ENCODE assay signal across 1 cellular context in genomic region chr17:40340880-40341807, GRCh38.
TF ChIP-seq lines count a peak whose summit lies in the region.

No MANE protein-coding gene starts in this region.

TF ChIP-seq in HepG2, 621 proteins besides CTCF, POLR2A, EP300 and RAD21 (continued from another document and continues in another):
- TF ChIP-seq ZNF850 (CRISPR knock-in tag; conservative IDR thresholded peaks at IDR 0.05) (no peak), SMARCC2 (IDR thresholded peaks at IDR 0.05) (no peak), ZBTB1 (CRISPR knock-in tag; IDR thresholded peaks at IDR 0.05; ENCODE audit: borderline replicate concordance) (no peak), JUNB (CRISPR knock-in tag; IDR thresholded peaks at IDR 0.05; ENCODE audit: borderline replicate concordance) (no peak), ZNF530 (CRISPR knock-in tag; IDR thresholded peaks at IDR 0.05; ENCODE audit: low read depth) (no peak), ZNF790 (CRISPR knock-in tag; IDR thresholded peaks at IDR 0.05; ENCODE audit: borderline replicate concordance) (peak; percentile 30; the same call in 1 of the 2 replicates), BATF2 (CRISPR knock-in tag; IDR thresholded peaks at IDR 0.05) (no peak), ZNF607 (CRISPR knock-in tag; IDR thresholded peaks at IDR 0.05; ENCODE audit: borderline replicate concordance) (no peak), TOE1 (CRISPR knock-in tag; IDR thresholded peaks at IDR 0.05) (no peak), NAIF1 (CRISPR knock-in tag; IDR thresholded peaks at IDR 0.05; ENCODE audit: borderline replicate concordance) (no peak), FIP1L1 (IDR thresholded peaks at IDR 0.05; ENCODE audit: borderline replicate concordance, insufficient read depth, low read depth, low read length) (no peak), HIC2 (CRISPR knock-in tag; IDR thresholded peaks at IDR 0.05; ENCODE audit: low read depth) (no peak; the same call in 1 of the 2 replicates), TARDBP (CRISPR knock-in tag; IDR thresholded peaks at IDR 0.05) (peak; percentile 65; the same call in 1 of the 2 replicates), TMF1 (CRISPR knock-in tag; IDR thresholded peaks at IDR 0.05; ENCODE audit: low read depth) (no peak), ZNF124 (CRISPR knock-in tag; IDR thresholded peaks at IDR 0.05) (no peak), SP1 (IDR thresholded peaks at IDR 0.05) (no peak), SP1 (CRISPR knock-in tag; IDR thresholded peaks at IDR 0.05) (peak; percentile 52), ZNF619 (CRISPR knock-in tag; IDR thresholded peaks at IDR 0.05) (no peak), MIXL1 (CRISPR knock-in tag; IDR thresholded peaks at IDR 0.05) (no peak), PAWR (CRISPR knock-in tag; IDR thresholded peaks at IDR 0.05; ENCODE audit: borderline replicate concordance) (no peak), SRF (IDR thresholded peaks at IDR 0.05; ENCODE audit: low read depth, low read length) (no peak), ZNF326 (CRISPR knock-in tag; IDR thresholded peaks at IDR 0.05; ENCODE audit: borderline replicate concordance) (0 out of 2 replicates have a peak, but pooled peaks have one; percentile 31), ZNF879 (CRISPR knock-in tag; IDR thresholded peaks at IDR 0.05) (no peak), BHLHE40 (IDR thresholded peaks at IDR 0.05; ENCODE audit: low read length) (no peak), ZNF296 (CRISPR knock-in tag; conservative IDR thresholded peaks at IDR 0.05) (no peak), ZNF75D (CRISPR knock-in tag; IDR thresholded peaks at IDR 0.05; ENCODE audit: borderline replicate concordance) (no peak), ZNF720 (CRISPR knock-in tag; IDR thresholded peaks at IDR 0.05) (no peak), ZNF20 (CRISPR knock-in tag; IDR thresholded peaks at IDR 0.05) (no peak), ZC3H4 (CRISPR knock-in tag; IDR thresholded peaks at IDR 0.05; ENCODE audit: borderline replicate concordance) (no peak), ZBTB38 (CRISPR knock-in tag; IDR thresholded peaks at IDR 0.05) (peak; percentile 84), NR2F2 (IDR thresholded peaks at IDR 0.05; ENCODE audit: borderline replicate concordance, low read depth) (no peak), ZNF644 (CRISPR knock-in tag; IDR thresholded peaks at IDR 0.05; ENCODE audit: low read depth) (no peak), ASH2L (IDR thresholded peaks at IDR 0.05; ENCODE audit: insufficient read length, low read depth, low read length) (peak; percentile 21), ZMYM4 (CRISPR knock-in tag; IDR thresholded peaks at IDR 0.05) (peak; percentile 65; the same call in 1 of the 2 replicates)
- TF ChIP-seq, protein P1, sequence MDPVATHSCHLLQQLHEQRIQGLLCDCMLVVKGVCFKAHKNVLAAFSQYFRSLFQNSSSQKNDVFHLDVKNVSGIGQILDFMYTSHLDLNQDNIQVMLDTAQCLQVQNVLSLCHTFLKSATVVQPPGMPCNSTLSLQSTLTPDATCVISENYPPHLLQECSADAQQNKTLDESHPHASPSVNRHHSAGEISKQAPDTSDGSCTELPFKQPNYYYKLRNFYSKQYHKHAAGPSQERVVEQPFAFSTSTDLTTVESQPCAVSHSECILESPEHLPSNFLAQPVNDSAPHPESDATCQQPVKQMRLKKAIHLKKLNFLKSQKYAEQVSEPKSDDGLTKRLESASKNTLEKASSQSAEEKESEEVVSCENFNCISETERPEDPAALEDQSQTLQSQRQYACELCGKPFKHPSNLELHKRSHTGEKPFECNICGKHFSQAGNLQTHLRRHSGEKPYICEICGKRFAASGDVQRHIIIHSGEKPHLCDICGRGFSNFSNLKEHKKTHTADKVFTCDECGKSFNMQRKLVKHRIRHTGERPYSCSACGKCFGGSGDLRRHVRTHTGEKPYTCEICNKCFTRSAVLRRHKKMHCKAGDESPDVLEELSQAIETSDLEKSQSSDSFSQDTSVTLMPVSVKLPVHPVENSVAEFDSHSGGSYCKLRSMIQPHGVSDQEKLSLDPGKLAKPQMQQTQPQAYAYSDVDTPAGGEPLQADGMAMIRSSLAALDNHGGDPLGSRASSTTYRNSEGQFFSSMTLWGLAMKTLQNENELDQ (CRISPR knock-in tag; IDR thresholded peaks at IDR 0.05; ENCODE audit: borderline replicate concordance): 0 out of 2 replicates have a peak, but pooled peaks have one; percentile 33
- TF ChIP-seq, protein P2, sequence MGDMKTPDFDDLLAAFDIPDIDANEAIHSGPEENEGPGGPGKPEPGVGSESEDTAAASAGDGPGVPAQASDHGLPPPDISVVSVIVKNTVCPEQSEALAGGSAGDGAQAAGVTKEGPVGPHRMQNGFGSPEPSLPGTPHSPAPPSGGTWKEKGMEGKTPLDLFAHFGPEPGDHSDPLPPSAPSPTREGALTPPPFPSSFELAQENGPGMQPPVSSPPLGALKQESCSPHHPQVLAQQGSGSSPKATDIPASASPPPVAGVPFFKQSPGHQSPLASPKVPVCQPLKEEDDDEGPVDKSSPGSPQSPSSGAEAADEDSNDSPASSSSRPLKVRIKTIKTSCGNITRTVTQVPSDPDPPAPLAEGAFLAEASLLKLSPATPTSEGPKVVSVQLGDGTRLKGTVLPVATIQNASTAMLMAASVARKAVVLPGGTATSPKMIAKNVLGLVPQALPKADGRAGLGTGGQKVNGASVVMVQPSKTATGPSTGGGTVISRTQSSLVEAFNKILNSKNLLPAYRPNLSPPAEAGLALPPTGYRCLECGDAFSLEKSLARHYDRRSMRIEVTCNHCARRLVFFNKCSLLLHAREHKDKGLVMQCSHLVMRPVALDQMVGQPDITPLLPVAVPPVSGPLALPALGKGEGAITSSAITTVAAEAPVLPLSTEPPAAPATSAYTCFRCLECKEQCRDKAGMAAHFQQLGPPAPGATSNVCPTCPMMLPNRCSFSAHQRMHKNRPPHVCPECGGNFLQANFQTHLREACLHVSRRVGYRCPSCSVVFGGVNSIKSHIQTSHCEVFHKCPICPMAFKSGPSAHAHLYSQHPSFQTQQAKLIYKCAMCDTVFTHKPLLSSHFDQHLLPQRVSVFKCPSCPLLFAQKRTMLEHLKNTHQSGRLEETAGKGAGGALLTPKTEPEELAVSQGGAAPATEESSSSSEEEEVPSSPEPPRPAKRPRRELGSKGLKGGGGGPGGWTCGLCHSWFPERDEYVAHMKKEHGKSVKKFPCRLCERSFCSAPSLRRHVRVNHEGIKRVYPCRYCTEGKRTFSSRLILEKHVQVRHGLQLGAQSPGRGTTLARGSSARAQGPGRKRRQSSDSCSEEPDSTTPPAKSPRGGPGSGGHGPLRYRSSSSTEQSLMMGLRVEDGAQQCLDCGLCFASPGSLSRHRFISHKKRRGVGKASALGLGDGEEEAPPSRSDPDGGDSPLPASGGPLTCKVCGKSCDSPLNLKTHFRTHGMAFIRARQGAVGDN (CRISPR knock-in tag; IDR thresholded peaks at IDR 0.05): peak; percentile 90
- TF ChIP-seq, protein P3, sequence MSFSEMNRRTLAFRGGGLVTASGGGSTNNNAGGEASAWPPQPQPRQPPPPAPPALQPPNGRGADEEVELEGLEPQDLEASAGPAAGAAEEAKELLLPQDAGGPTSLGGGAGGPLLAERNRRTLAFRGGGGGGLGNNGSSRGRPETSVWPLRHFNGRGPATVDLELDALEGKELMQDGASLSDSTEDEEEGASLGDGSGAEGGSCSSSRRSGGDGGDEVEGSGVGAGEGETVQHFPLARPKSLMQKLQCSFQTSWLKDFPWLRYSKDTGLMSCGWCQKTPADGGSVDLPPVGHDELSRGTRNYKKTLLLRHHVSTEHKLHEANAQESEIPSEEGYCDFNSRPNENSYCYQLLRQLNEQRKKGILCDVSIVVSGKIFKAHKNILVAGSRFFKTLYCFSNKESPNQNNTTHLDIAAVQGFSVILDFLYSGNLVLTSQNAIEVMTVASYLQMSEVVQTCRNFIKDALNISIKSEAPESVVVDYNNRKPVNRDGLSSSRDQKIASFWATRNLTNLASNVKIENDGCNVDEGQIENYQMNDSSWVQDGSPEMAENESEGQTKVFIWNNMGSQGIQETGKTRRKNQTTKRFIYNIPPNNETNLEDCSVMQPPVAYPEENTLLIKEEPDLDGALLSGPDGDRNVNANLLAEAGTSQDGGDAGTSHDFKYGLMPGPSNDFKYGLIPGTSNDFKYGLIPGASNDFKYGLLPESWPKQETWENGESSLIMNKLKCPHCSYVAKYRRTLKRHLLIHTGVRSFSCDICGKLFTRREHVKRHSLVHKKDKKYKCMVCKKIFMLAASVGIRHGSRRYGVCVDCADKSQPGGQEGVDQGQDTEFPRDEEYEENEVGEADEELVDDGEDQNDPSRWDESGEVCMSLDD (CRISPR knock-in tag; IDR thresholded peaks at IDR 0.05; ENCODE audit: borderline replicate concordance): no peak
- TF ChIP-seq, protein P4, sequence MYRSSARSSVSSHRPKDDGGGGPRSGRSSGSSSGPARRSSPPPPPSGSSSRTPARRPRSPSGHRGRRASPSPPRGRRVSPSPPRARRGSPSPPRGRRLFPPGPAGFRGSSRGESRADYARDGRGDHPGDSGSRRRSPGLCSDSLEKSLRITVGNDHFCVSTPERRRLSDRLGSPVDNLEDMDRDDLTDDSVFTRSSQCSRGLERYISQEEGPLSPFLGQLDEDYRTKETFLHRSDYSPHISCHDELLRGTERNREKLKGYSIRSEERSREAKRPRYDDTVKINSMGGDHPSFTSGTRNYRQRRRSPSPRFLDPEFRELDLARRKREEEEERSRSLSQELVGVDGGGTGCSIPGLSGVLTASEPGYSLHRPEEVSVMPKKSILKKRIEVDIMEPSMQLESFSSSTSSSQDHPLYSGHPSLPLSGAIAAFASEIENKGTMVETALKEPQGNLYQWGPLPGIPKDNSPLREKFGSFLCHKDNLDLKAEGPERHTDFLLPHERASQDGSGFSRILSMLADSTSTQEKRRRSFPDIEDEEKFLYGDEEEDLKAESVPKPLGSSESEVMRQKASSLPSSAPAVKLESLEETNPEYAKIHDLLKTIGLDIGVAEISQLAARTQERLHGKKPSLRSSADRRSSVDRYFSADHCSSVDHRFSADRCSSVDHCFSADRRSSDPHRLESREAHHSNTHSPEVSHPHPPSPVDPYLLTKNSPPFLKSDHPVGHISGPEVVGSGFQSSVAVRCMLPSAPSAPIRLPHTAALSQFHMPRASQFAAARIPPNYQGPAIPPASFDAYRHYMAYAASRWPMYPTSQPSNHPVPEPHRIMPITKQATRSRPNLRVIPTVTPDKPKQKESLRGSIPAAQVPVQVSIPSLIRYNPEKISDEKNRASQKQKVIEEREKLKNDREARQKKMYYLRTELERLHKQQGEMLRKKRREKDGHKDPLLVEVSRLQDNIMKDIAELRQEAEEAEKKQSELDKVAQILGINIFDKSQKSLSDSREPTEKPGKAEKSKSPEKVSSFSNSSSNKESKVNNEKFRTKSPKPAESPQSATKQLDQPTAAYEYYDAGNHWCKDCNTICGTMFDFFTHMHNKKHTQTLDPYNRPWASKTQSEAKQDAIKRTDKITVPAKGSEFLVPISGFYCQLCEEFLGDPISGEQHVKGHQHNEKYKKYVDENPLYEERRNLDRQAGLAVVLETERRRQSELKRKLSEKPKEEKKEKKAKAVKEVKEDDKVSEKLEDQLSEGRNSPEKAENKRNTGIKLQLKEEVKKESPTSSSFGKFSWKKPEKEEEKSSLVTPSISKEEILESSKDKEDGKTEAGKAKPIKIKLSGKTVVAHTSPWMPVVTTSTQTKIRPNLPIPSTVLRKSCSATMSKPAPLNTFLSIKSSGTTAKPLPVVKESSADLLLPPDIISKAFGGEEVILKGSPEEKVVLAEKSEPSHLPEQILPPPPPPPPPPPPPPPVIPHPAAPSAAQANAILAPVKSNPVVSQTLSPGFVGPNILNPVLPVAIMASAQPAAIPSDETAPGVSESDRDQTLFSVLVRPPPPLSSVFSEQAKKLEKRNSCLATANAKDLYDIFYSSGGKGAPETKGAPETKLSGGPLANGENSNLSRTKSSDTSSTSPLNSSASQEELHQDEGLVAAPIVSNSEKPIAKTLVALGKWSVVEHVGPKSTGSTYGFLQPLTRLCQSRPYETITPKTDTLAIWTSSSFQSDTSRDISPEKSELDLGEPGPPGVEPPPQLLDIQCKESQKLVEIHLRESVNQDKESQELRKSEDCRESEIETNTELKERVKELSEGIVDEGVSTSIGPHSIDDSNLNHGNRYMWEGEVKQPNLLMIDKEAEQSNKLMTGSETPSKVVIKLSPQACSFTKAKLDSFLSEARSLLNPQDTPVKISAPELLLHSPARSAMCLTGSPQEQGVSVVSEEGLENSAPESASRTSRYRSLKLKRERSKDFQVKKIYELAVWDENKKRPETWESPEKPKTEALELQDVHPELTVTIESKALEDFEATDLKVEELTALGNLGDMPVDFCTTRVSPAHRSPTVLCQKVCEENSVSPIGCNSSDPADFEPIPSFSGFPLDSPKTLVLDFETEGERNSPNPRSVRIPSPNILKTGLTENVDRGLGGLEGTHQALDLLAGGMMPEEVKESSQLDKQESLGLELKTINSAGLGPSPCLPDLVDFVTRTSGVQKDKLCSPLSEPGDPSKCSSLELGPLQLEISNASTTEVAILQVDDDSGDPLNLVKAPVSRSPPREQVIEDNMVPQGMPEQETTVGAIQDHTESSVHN (CRISPR knock-in tag; IDR thresholded peaks at IDR 0.05): no peak
- TF ChIP-seq, protein P5, sequence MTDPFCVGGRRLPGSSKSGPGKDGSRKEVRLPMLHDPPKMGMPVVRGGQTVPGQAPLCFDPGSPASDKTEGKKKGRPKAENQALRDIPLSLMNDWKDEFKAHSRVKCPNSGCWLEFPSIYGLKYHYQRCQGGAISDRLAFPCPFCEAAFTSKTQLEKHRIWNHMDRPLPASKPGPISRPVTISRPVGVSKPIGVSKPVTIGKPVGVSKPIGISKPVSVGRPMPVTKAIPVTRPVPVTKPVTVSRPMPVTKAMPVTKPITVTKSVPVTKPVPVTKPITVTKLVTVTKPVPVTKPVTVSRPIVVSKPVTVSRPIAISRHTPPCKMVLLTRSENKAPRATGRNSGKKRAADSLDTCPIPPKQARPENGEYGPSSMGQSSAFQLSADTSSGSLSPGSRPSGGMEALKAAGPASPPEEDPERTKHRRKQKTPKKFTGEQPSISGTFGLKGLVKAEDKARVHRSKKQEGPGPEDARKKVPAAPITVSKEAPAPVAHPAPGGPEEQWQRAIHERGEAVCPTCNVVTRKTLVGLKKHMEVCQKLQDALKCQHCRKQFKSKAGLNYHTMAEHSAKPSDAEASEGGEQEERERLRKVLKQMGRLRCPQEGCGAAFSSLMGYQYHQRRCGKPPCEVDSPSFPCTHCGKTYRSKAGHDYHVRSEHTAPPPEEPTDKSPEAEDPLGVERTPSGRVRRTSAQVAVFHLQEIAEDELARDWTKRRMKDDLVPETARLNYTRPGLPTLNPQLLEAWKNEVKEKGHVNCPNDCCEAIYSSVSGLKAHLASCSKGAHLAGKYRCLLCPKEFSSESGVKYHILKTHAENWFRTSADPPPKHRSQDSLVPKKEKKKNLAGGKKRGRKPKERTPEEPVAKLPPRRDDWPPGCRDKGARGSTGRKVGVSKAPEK (CRISPR knock-in tag; IDR thresholded peaks at IDR 0.05; ENCODE audit: borderline replicate concordance): no peak
